In the genomic region with DNA sequence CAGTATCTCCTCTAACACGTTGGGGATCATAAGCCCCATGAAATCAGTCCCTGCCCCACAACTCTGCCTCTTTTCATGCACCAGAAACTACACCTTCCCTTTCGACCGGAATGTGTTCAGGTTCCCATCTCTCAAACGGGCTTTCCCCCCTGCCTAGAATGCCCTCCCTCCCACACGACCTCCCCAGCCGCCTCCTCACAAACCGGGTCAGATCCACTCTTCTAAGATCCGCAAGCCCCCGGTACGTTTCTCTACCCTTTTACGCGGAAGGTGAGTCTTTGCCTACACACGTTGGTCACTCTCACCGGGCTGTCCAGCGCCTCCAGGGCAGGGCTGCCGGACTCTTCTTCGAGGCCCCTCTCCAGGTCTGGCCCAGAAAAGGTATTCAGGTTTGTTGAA, we compare ENCODE assay signal across 8 cellular contexts. TPM values are rescaled to one million over a fixed set of nuclear protein-coding genes. Genes with fewer than 3 reads are reported as not detected.
DNase-seq lines count a peak whose midpoint lies in the region; ATAC-seq and TF ChIP-seq lines count a peak whose summit lies in the region.

No MANE protein-coding gene starts in this region.

- H3K9me3 ChIP-seq in SJSA1 (replicated peaks) (no peaks in the 10 kb centered on the region), aorta (ENCODE audit: control insufficient read depth, low read length) (no peaks in the 10 kb centered on the region)

- intact Hi-C loops in natural killer cell (cut with micrococcal nuclease) = loop anchor here (2.0 kb wide), 1 partner anchor 19 kb away; a partner anchor contains a TSS
- intact Hi-C loops in aorta (cut with DNase I) = loop anchor here (2.0 kb wide), 1 partner anchor 19 kb away; a partner anchor contains a TSS

- H3K27me3 ChIP-seq in SJSA1 (replicated peaks) = no peaks in the 10 kb centered on the region
- H3K27me3 ChIP-seq in aorta (ENCODE audit: control insufficient read depth in 1 of 2, insufficient read depth in 2 of 2, low read length in 1 of 2) = no peaks in the 10 kb centered on the region

- H3K4me1 Mint-ChIP-seq in effector memory CD8-positive, alpha-beta T cell (ENCODE audit: low read depth in 2 of 2) = peaks cover 22 to 33% of the 10 kb centered on the region in 2 donors
- peaks cover 30 to 38% of the 10 kb centered on the region in 2 donors for H3K4me1 Mint-ChIP-seq in natural killer cell

- H3K27ac ChIP-seq in SJSA1 (no peak overlapping the region), aorta (ENCODE audit: low read depth in 1 of 2, low read length in 2 of 2) (no peak overlapping the region)

- H3K4me1 ChIP-seq in SJSA1 (replicated peaks) (peaks cover 5% of the 10 kb centered on the region; the same call in 1 of the 2 replicates), aorta (ENCODE audit: control insufficient read depth in 1 of 2, insufficient read depth in 2 of 2, low read length in 2 of 2) (peaks cover 0 to 7% of the 10 kb centered on the region in 2 donors)

- TF ChIP-seq CTCF in AG04449 (IDR thresholded peaks at IDR 0.05; ENCODE audit: insufficient read depth, low read length, missing control alignments) = no peak
- TF ChIP-seq CTCF in natural killer cell (IDR thresholded peaks at IDR 0.05) = no peak

- H3K4me3 Mint-ChIP-seq in effector memory CD8-positive, alpha-beta T cell = peak overlapping the region; percentile 76 to 79
- H3K4me3 Mint-ChIP-seq in natural killer cell = peak overlapping the region; percentile 51

- CTCF ChIA-PET in AG04449 (lab: Yijun Ruan, JAX) = interaction anchor here (13.4 kb wide), 1 partner anchor 29 kb away, joined by 126 read pairs; a partner anchor contains a TSS

- WGBS in aorta, 2 donors = 0% methylated on average over 17 of the region's 17 CpGs

- POLR2A ChIA-PET in AG04449 (lab: Yijun Ruan, JAX) = interaction anchor here (0.7 to 1.2 kb wide), 3 partner anchors 18 to 87 kb away, joined by 3 to 5 read pairs (median 3); a partner anchor contains a TSS

- H3K36me3 ChIP-seq in SJSA1 (peaks cover 26% of the 10 kb centered on the region), aorta (ENCODE audit: control insufficient read depth in 1 of 2, insufficient read depth in 2 of 2, low read length in 1 of 2) (no peaks in the 10 kb centered on the region)

- H3K27ac Mint-ChIP-seq in effector memory CD8-positive, alpha-beta T cell = peak overlapping the region; percentile 63 to 70
- peak overlapping the region; percentile 7 to 29 for H3K27ac Mint-ChIP-seq in natural killer cell

- H3K9me3 Mint-ChIP-seq in effector memory CD8-positive, alpha-beta T cell = no peaks in the 10 kb centered on the region
- no peaks in the 10 kb centered on the region for H3K9me3 Mint-ChIP-seq in natural killer cell

- ATAC-seq in GM21619 (IDR thresholded peaks at IDR 0.05; ENCODE audit: unreplicated experiment) = peak; percentile 5
- peak; percentile 34 for ATAC-seq in effector memory CD8-positive, alpha-beta T cell (replicated peaks)
- peak; percentile 15 to 38 (median 19) for ATAC-seq in natural killer cell
- ATAC-seq in aorta (ENCODE audit: low FRiP score) = no peak
- ATAC-seq in GM21390 (IDR thresholded peaks at IDR 0.05; ENCODE audit: unreplicated experiment) = no peak

- H3K27me3 Mint-ChIP-seq in effector memory CD8-positive, alpha-beta T cell = no peaks in the 10 kb centered on the region
- no peaks in the 10 kb centered on the region for H3K27me3 Mint-ChIP-seq in natural killer cell (ENCODE audit: low read depth in 2 of 2)

- H3K4me3 ChIP-seq in AG04449 (ENCODE audit: low read depth, low read length) (peak overlapping the region; percentile 90), SJSA1 (peak overlapping the region; percentile 81), aorta (ENCODE audit: low read length in 2 of 2) (peak overlapping the region; percentile 61 to 80)

- DNase-seq in AG04449 (ENCODE audit: low read depth, low spot score) (no peak), SJSA1 (ENCODE audit: low read depth in 1 of 2, low spot score in 2 of 2) (no peak), natural killer cell (no peak), aorta (no peak), NCI-H2196 (lab: John Stamatoyannopoulos, UW; ENCODE audit: unreplicated experiment) (no peak)
- no peak for DNase-seq in effector memory CD8-positive, alpha-beta T cell

- H3K36me3 Mint-ChIP-seq in effector memory CD8-positive, alpha-beta T cell (ENCODE audit: insufficient read depth) = peaks cover 3% of the 10 kb centered on the region
- no peaks in the 10 kb centered on the region for H3K36me3 Mint-ChIP-seq in natural killer cell

RNA-seq across cellular contexts. Expression of a gene that starts 0.7 kb away (rescaled TPM):
- total RNA-seq in SJSA1 (2014; rRNA removed; shearing (Covaris generic)) = 2.3 and 5.7 TPM in 2 replicates
- 1 to 10 TPM; 5.5 to 8.8 (median 7.7) TPM for total RNA-seq in natural killer cell
- total RNA-seq in aorta = 10 to 100 TPM in 1 of 2 donors, 1 to 10 TPM in 1; 9.5 to 11.2 TPM
- 1 to 10 TPM; 2.9 to 5.7 TPM for polyA plus RNA-seq in aorta

RNA-seq across cellular contexts. Expression of a gene that starts 17.9 kb away (rescaled TPM):
- total RNA-seq in SJSA1 (2014; rRNA removed; shearing (Covaris generic)) = 35.4 and 78.9 TPM in 2 replicates
- total RNA-seq in natural killer cell (100 to 1,000 TPM in 1 of 3 donors, 10 to 100 TPM in 2; 86.0 to 105 (median 94.3) TPM), aorta (10 to 100 TPM; 47.3 to 57.5 TPM)
- 10 to 100 TPM; 30.9 to 57.6 TPM for polyA plus RNA-seq in aorta

RNA-seq across cellular contexts. Expression of a gene that starts 18.3 kb away (rescaled TPM):
- total RNA-seq in SJSA1 (2014; rRNA removed; shearing (Covaris generic)) = 31.1 and 46.3 TPM in 2 replicates
- total RNA-seq in natural killer cell (10 to 100 TPM; 26.8 to 35.3 (median 29.3) TPM), aorta (10 to 100 TPM; 14.6 to 16.1 TPM)
- 10 to 100 TPM in 1 of 2 donors, 1 to 10 TPM in 1; 7.3 to 11.2 TPM for polyA plus RNA-seq in aorta

RNA-seq across cellular contexts. Expression of a gene that starts 29.1 kb away (rescaled TPM):
- total RNA-seq in SJSA1 (2014; rRNA removed; shearing (Covaris generic)) = 288 and 411 TPM in 2 replicates
- 10 to 100 TPM; 38.1 to 40.8 (median 40.0) TPM for total RNA-seq in natural killer cell
- total RNA-seq in aorta = 10 to 100 TPM; 51.8 to 60.1 TPM
- 100 to 1,000 TPM in 1 of 2 donors, 10 to 100 TPM in 1; 58.5 to 111 TPM for polyA plus RNA-seq in aorta

RNA-seq across cellular contexts. Expression of a gene that starts 48.1 kb away (rescaled TPM):
- total RNA-seq in SJSA1 (2014; rRNA removed; shearing (Covaris generic)) = 44.1 and 83.4 TPM in 2 replicates
- 10 to 100 TPM; 61.8 to 87.7 (median 74.4) TPM for total RNA-seq in natural killer cell
- 10 to 100 TPM; 29.2 to 32.5 TPM for total RNA-seq in aorta
- polyA plus RNA-seq in aorta = 10 to 100 TPM; 44.1 to 59.6 TPM

Comparison
In these comparisons a context has a peak if more than half of its experiments do, and no peak if none do; other contexts are left out.
1. ATAC-seq: peak in GM21619 (single experiment), effector memory CD8-positive, alpha-beta T cell (single experiment) and natural killer cell (3 of 3); none in aorta (single experiment) and GM21390 (single experiment).
2. Peak in every context shown above with its lines, with median percentiles within 50 percentile points of each other: H3K4me3 ChIP-seq.